Comparison of ENCODE assay signal across 25 cellular contexts in genomic region chr4:81460115-81460836, GRCh38. TPM values are rescaled to one million over a fixed set of nuclear protein-coding genes. Genes with fewer than 3 reads are reported as not detected.
DNase-seq lines count a peak whose midpoint lies in the region; ATAC-seq and TF ChIP-seq lines count a peak whose summit lies in the region.
"Had no signal": no experiment of that assay in that cellular context is flagged by ENCODE, and none has a peak within 500 bp of the region (broad histone marks: within the 10 kb centered on the region; RNA-seq: fewer than 3 reads in every experiment).

No MANE protein-coding gene starts in this region.

- POLR2A ChIA-PET in CD8-positive, alpha-beta T cell (lab: Charles Lee): no interaction called here

- no peaks in the 10 kb centered on the region for H3K27me3 Mint-ChIP-seq in CD8-positive, alpha-beta T cell (ENCODE audit: low read depth)
- H3K27me3 Mint-ChIP-seq: activated CD4-positive, alpha-beta T cell treated with anti-CD3 and anti-CD28 coated beads for 36 hours; activated naive CD4-positive, alpha-beta T cell treated with anti-CD3 and anti-CD28 coated beads, Interleukin-2, amount 50 U/mL, for 24 hours; CD4-positive, alpha-beta memory T cell had no signal

- H3K36me3 ChIP-seq in CD8-positive, alpha-beta T cell (ENCODE audit: insufficient read depth, low read length): peaks cover 13% of the 10 kb centered on the region
- peaks cover 0 to 48% (median 36%) of the 10 kb centered on the region in 9 donors for H3K36me3 ChIP-seq in heart left ventricle
- H3K36me3 ChIP-seq: uterus had no signal

- WGBS in heart left ventricle, 4 donors: 81 to 83% (median 82%) methylated on average over 5 of the region's 5 CpGs

- peaks cover 53% of the 10 kb centered on the region for H3K36me3 Mint-ChIP-seq in CD8-positive, alpha-beta T cell
- peaks cover 32% of the 10 kb centered on the region for H3K36me3 Mint-ChIP-seq in stimulated activated effector memory CD8-positive, alpha-beta T cell treated with anti-CD3 and anti-CD28 coated beads, Interleukin-12 subunit alpha, Interleukin-12 subunit beta, amount 100 ng/mL, for 72 hours

- H3K4me1 Mint-ChIP-seq in CD8-positive, alpha-beta T cell (ENCODE audit: low read depth): peaks cover 45% of the 10 kb centered on the region
- H3K4me1 Mint-ChIP-seq in stimulated activated effector memory CD8-positive, alpha-beta T cell treated with anti-CD3 and anti-CD28 coated beads, Interleukin-12 subunit alpha, Interleukin-12 subunit beta, amount 100 ng/mL, for 72 hours: peaks cover 7% of the 10 kb centered on the region

- TF ChIP-seq CTCF in CD8-positive, alpha-beta T cell (IDR thresholded peaks at IDR 0.05): no peak
- TF ChIP-seq CTCF in heart left ventricle (IDR thresholded peaks at IDR 0.05): no peak

- H3K4me3 ChIP-seq in CD8-positive, alpha-beta T cell (ENCODE audit: low read depth, low read length): no peak overlapping the region
- no peak overlapping the region for H3K4me3 ChIP-seq in heart left ventricle
- H3K4me3 ChIP-seq: GM12878, lung, uterus had no signal

- H3K9me3 Mint-ChIP-seq in CD8-positive, alpha-beta T cell: no peaks in the 10 kb centered on the region
- no peaks in the 10 kb centered on the region for H3K9me3 Mint-ChIP-seq in stimulated activated effector memory CD8-positive, alpha-beta T cell treated with anti-CD3 and anti-CD28 coated beads, Interleukin-12 subunit alpha, Interleukin-12 subunit beta, amount 100 ng/mL, for 72 hours
- H3K9me3 Mint-ChIP-seq: activated naive CD4-positive, alpha-beta T cell treated with anti-CD3 and anti-CD28 coated beads, Interleukin-2, amount 50 U/mL, for 24 hours; activated T-cell treated with anti-CD3 and anti-CD28 coated beads, Interleukin-2, amount 50 U/mL, for 72 hours; CD4-positive, alpha-beta memory T cell had no signal

- H3K4me3 Mint-ChIP-seq in CD8-positive, alpha-beta T cell: no peak overlapping the region
- no peak overlapping the region for H3K4me3 Mint-ChIP-seq in stimulated activated effector memory CD8-positive, alpha-beta T cell treated with anti-CD3 and anti-CD28 coated beads, Interleukin-12 subunit alpha, Interleukin-12 subunit beta, amount 100 ng/mL, for 72 hours
- H3K4me3 Mint-ChIP-seq: activated CD4-positive, alpha-beta T cell treated with anti-CD3 and anti-CD28 coated beads for 36 hours; activated naive CD4-positive, alpha-beta T cell treated with anti-CD3 and anti-CD28 coated beads, Interleukin-2, amount 50 U/mL, for 24 hours; activated T-cell treated with anti-CD3 and anti-CD28 coated beads, Interleukin-2, amount 50 U/mL, for 72 hours; CD4-positive, alpha-beta memory T cell had no signal

- no peak overlapping the region for H3K27ac ChIP-seq in CD8-positive, alpha-beta T cell (ENCODE audit: low read depth, low read length)
- no peak overlapping the region for H3K27ac ChIP-seq in heart left ventricle
- H3K27ac ChIP-seq: uterus had no signal

- H3K9me3 ChIP-seq in CD8-positive, alpha-beta T cell (ENCODE audit: low read length): no peaks in the 10 kb centered on the region
- no peaks in the 10 kb centered on the region for H3K9me3 ChIP-seq in heart left ventricle
- H3K9me3 ChIP-seq: uterus had no signal

- TF ChIP-seq POLR2A in heart left ventricle (IDR thresholded peaks at IDR 0.05): no peak

- no peak overlapping the region for H3K27ac Mint-ChIP-seq in CD8-positive, alpha-beta T cell
- no peak overlapping the region for H3K27ac Mint-ChIP-seq in stimulated activated effector memory CD8-positive, alpha-beta T cell treated with anti-CD3 and anti-CD28 coated beads, Interleukin-12 subunit alpha, Interleukin-12 subunit beta, amount 100 ng/mL, for 72 hours
- H3K27ac Mint-ChIP-seq: activated CD4-positive, alpha-beta T cell treated with anti-CD3 and anti-CD28 coated beads for 36 hours; activated naive CD4-positive, alpha-beta T cell treated with anti-CD3 and anti-CD28 coated beads, Interleukin-2, amount 50 U/mL, for 24 hours; activated T-cell treated with anti-CD3 and anti-CD28 coated beads, Interleukin-2, amount 50 U/mL, for 72 hours; CD4-positive, alpha-beta memory T cell had no signal

- H3K27me3 ChIP-seq in CD8-positive, alpha-beta T cell (ENCODE audit: insufficient read depth, low read length): no peaks in the 10 kb centered on the region
- H3K27me3 ChIP-seq in heart left ventricle: no peaks in the 10 kb centered on the region
- H3K27me3 ChIP-seq: uterus had no signal

- no peak for DNase-seq in CD8-positive, alpha-beta T cell
- DNase-seq in NCI-H146 (lab: John Stamatoyannopoulos, UW) (peak; percentile 73), head of caudate nucleus (peak in 22 of 42 donors; percentile 10 to 72 (median 48)), heart left ventricle (no peak), HUDEP-2 (lab: John Stamatoyannopoulos, UW; ENCODE audit: unreplicated experiment in 76 of 76) (no peak)
- no peak for DNase-seq in stimulated activated effector memory CD8-positive, alpha-beta T cell treated with anti-CD3 and anti-CD28 coated beads, Interleukin-12 subunit alpha, Interleukin-12 subunit beta, amount 100 ng/mL, for 72 hours (ENCODE audit: low spot score in 2 of 2)
- DNase-seq: activated CD4-positive, alpha-beta T cell treated with anti-CD3 and anti-CD28 coated beads for 36 hours; activated T-cell treated with anti-CD3 and anti-CD28 coated beads, Interleukin-2, amount 50 U/mL, for 72 hours; aorta; CD4-positive, alpha-beta memory T cell; DMS79 treated with DMSO at 0.1 percent for 48 hours; Karpas-422; NCI-H1930; NCI-H345; NK-92 treated with Interleukin-12 subunit alpha and Interleukin-12 subunit beta, amount 100 ng/mL, for 24 hours; right cardiac atrium; T-helper 1 cell; uterus had no signal

- peak; percentile 31 for ATAC-seq in CD8-positive, alpha-beta T cell
- ATAC-seq in stimulated activated effector memory CD8-positive, alpha-beta T cell treated with anti-CD3 and anti-CD28 coated beads, Interleukin-12 subunit alpha, Interleukin-12 subunit beta, amount 100 ng/mL, for 72 hours: peak; percentile 36
- ATAC-seq in heart left ventricle (no peak), HG03139 (IDR thresholded peaks at IDR 0.05; ENCODE audit: unreplicated experiment) (no peak)
- ATAC-seq: activated CD4-positive, alpha-beta T cell treated with anti-CD3 and anti-CD28 coated beads for 36 hours; activated T-cell treated with anti-CD3 and anti-CD28 coated beads, Interleukin-2, amount 50 U/mL, for 72 hours; GM12878; HCT116 had no signal

- intact Hi-C loops in CD8-positive, alpha-beta T cell (cut with DNase I, micrococcal nuclease): loop anchor here in 1 of 2 experiments (10.0 kb wide), 1 partner anchor 915 kb away; the partner anchor contains the start of gene HNRNPD
- intact Hi-C loops in head of caudate nucleus (cut with DNase I) (loop anchor here (5.0 to 10.0 kb wide), 2 partner anchors 55 to 382 kb away; no protein-coding TSS in a partner anchor), heart left ventricle (cut with DNase I) (loop anchor here in 4 of 10 donors (5.0 to 10.0 kb wide), 5 partner anchors 55 to 812 kb away; no protein-coding TSS in a partner anchor)

- H3K4me1 ChIP-seq in CD8-positive, alpha-beta T cell (ENCODE audit: insufficient read depth, low read length): peaks cover 5% of the 10 kb centered on the region
- H3K4me1 ChIP-seq in heart left ventricle: peaks cover 0 to 9% (median 0%) of the 10 kb centered on the region in 12 donors
- H3K4me1 ChIP-seq: uterus had no signal

- CTCF ChIA-PET in CD8-positive, alpha-beta T cell (lab: Charles Lee): interaction anchor here (0.5 to 1.6 kb wide), 2 partner anchors 385 to 808 kb away, joined by 3 read pairs; no protein-coding TSS in a partner anchor

RNA-seq across cellular contexts. Expression of gene RASGEF1B, which starts 11.4 kb away (rescaled TPM):
- total RNA-seq in CD8-positive, alpha-beta T cell: 100 to 1,000 TPM; 103 to 110 TPM
- 10 to 100 TPM in 1 of 9 donors, 1 to 10 TPM in 8; 1.8 to 11.9 (median 3.2) TPM for total RNA-seq in heart left ventricle
- polyA plus RNA-seq in heart left ventricle: 1 to 10 TPM; 1.5 to 2.5 TPM
- total RNA-seq: fibroblast of villous mesenchyme, HT1080 had no signal

Comparison
In these comparisons a context has a peak if more than half of its experiments do, and no peak if none do; other contexts are left out.
1. ATAC-seq: peak in CD8-positive, alpha-beta T cell (single experiment) and stimulated activated effector memory CD8-positive, alpha-beta T cell treated with anti-CD3 and anti-CD28 coated beads, Interleukin-12 subunit alpha, Interleukin-12 subunit beta, amount 100 ng/mL, for 72 hours (single experiment); none in heart left ventricle (0 of 4) and HG03139 (single experiment).
2. DNase-seq: peak in NCI-H146 (single experiment) and head of caudate nucleus (22 of 42); none in CD8-positive, alpha-beta T cell (0 of 7), stimulated activated effector memory CD8-positive, alpha-beta T cell treated with anti-CD3 and anti-CD28 coated beads, Interleukin-12 subunit alpha, Interleukin-12 subunit beta, amount 100 ng/mL, for 72 hours (0 of 2), heart left ventricle (0 of 5) and HUDEP-2 (0 of 76).
3. RNA of gene RASGEF1B, which starts 11.4 kb away (total RNA-seq): 103 to 110 TPM in CD8-positive, alpha-beta T cell; 1.8 to 11.9 TPM in heart left ventricle; every median in the first group is over 4 times any median in the second.